Comparison of ENCODE assay signal across 1 cellular context in the genomic region with DNA sequence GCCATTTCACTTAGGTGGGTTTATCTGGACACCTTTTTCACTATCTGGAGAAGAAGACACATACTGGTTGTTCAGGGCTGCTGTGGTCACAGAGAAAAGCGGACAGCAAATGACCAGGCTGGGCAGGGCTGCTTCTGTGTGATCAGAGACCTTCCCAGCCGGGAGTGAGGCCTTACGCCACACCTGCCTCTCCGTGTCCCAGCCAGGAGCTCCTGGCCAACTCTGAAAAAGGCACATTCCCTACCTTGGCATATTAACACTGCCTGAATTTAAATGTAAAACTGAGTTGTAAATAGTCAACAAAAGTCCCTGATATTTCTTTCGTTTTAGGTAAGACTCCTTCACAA.
TF ChIP-seq lines count a peak whose summit lies in the region.

No MANE protein-coding gene starts in this region.

TF ChIP-seq in HCT116, 20 proteins besides CTCF, POLR2A, EP300 and RAD21 (continued from another document):
- TF ChIP-seq REST (IDR thresholded peaks at IDR 0.05; ENCODE audit: low read depth), result no peak
- no peak for TF ChIP-seq ZNF274 (IDR thresholded peaks at IDR 0.05; ENCODE audit: low read depth, low read length)
- no peak for TF ChIP-seq ATF3 (IDR thresholded peaks at IDR 0.05)
- no peak for TF ChIP-seq CEBPB (IDR thresholded peaks at IDR 0.05; ENCODE audit: low read depth)
- TF ChIP-seq CBX3 (IDR thresholded peaks at IDR 0.05; ENCODE audit: low read depth), result no peak
- TF ChIP-seq FOSL1 (IDR thresholded peaks at IDR 0.05; ENCODE audit: low read depth), result no peak
- no peak for TF ChIP-seq SRF (IDR thresholded peaks at IDR 0.05; ENCODE audit: low read depth)
- no peak for TF ChIP-seq EZH2 (IDR thresholded peaks at IDR 0.05)
- TF ChIP-seq SP1 (IDR thresholded peaks at IDR 0.05; ENCODE audit: low read depth), result no peak
- no peak for TF ChIP-seq ZBTB33 (IDR thresholded peaks at IDR 0.05; ENCODE audit: extremely low read depth, insufficient replicate concordance, low read length)
- TF ChIP-seq YY1 (IDR thresholded peaks at IDR 0.05; ENCODE audit: extremely low read depth, insufficient replicate concordance, low read depth, low read length), result no peak
TF ChIP-seq in HCT116: peak in this region for 0.
